ENCODE assay signal across 13 cellular contexts in genomic region chr6:31796993-31797385, GRCh38. TPM values are rescaled to one million over a fixed set of nuclear protein-coding genes. Genes with fewer than 3 reads are reported as not detected.
DNase-seq lines count a peak whose midpoint lies in the region; ATAC-seq and TF ChIP-seq lines count a peak whose summit lies in the region.
"Had no signal": no experiment of that assay in that cellular context is flagged by ENCODE, and none has a peak within 500 bp of the region (broad histone marks: within the 10 kb centered on the region; RNA-seq: fewer than 3 reads in every experiment).

No MANE protein-coding gene starts in this region.

- H3K27me3 ChIP-seq in CD4-positive, CD25-positive, alpha-beta regulatory T cell (ENCODE audit: control insufficient read depth, insufficient read depth, low read length) = no peaks in the 10 kb centered on the region
- H3K27me3 ChIP-seq in MM.1S (replicated peaks; ENCODE audit: insufficient read depth, low read length) (no peaks in the 10 kb centered on the region), neural progenitor cell (no peaks in the 10 kb centered on the region), SK-N-SH (ENCODE audit: insufficient read depth) (no peaks in the 10 kb centered on the region)

- H3K27me3 Mint-ChIP-seq in CD4-positive, CD25-positive, alpha-beta regulatory T cell = no peaks in the 10 kb centered on the region
- no peaks in the 10 kb centered on the region for H3K27me3 Mint-ChIP-seq in central memory CD8-positive, alpha-beta T cell
- H3K27me3 Mint-ChIP-seq in neural progenitor cell (ENCODE audit: insufficient read depth, low read depth) = no peaks in the 10 kb centered on the region
- H3K27me3 Mint-ChIP-seq: stimulated activated naive CD8-positive, alpha-beta T cell treated with anti-CD3 and anti-CD28 coated beads, Interleukin-15, amount 100 ng/mL, for 72 hours had no signal

- intact Hi-C loops in posterior vena cava (cut with DNase I) = loop anchor here (10.0 kb wide), 2 partner anchors 62 to 72 kb away; partner anchors contain the start of genes CLIC1 (in 1 of the 2), DDAH2 (in 1 of the 2), LY6G6C (in 1 of the 2) and MPIG6B (in 1 of the 2)

- no peak overlapping the region for H3K9ac ChIP-seq in MM.1S (ENCODE audit: low read length)
- no peak overlapping the region for H3K9ac ChIP-seq in neural progenitor cell
- H3K9ac ChIP-seq in SK-N-SH = no peak overlapping the region

- DNase-seq in CD4-positive, CD25-positive, alpha-beta regulatory T cell = no peak
- DNase-seq in MM.1S (no peak), neural progenitor cell (ENCODE audit: low spot score) (no peak), SK-N-SH (no peak), dermis blood vessel endothelial cell (no peak), posterior vena cava (ENCODE audit: low spot score) (no peak), ecto neural progenitor cell (ENCODE audit: low spot score) (no peak)
- DNase-seq in central memory CD8-positive, alpha-beta T cell (ENCODE audit: low spot score in 2 of 2) = no peak
- DNase-seq: Caco-2; NCI-H446 treated with DMSO at 0.1 percent for 48 hours; nucleus accumbens; stimulated activated CD4-positive, alpha-beta T cell treated with anti-CD3 and anti-CD28 coated beads, Interleukin-1b, Interleukin-23, amount 100 ng/mL, for 48 hours; stimulated activated naive CD8-positive, alpha-beta T cell treated with anti-CD3 and anti-CD28 coated beads, Interleukin-15, amount 100 ng/mL, for 72 hours had no signal

- H3K4me3 ChIP-seq in CD4-positive, CD25-positive, alpha-beta regulatory T cell (ENCODE audit: low read depth, low read length) = peak overlapping the region; percentile 74
- H3K4me3 ChIP-seq in MM.1S (ENCODE audit: low read length) (no peak overlapping the region), neural progenitor cell (no peak overlapping the region), SK-N-SH (ENCODE audit: low read depth in 2 of 2, low read length in 1 of 2) (no peak overlapping the region)

- CTCF ChIA-PET in SK-N-SH (lab: Yijun Ruan, JAX) = interaction anchor here (1.0 to 2.8 kb wide), 6 partner anchors 9 to 199 kb away, joined by 3 to 37 read pairs (median 10); partner anchors contain the start of genes HSPA1A, HSPA1L, LSM2 and LY6G5B

- peak overlapping the region; percentile 77 to 93 (median 84) for H3K4me3 Mint-ChIP-seq in CD4-positive, CD25-positive, alpha-beta regulatory T cell
- peak overlapping the region; percentile 57 for H3K4me3 Mint-ChIP-seq in central memory CD8-positive, alpha-beta T cell
- peak overlapping the region; percentile 81 for H3K4me3 Mint-ChIP-seq in neural progenitor cell

- H3K4me2 ChIP-seq in MM.1S (ENCODE audit: low read depth, low read length) = no peak overlapping the region
- no peak overlapping the region for H3K4me2 ChIP-seq in neural progenitor cell
- H3K4me2 ChIP-seq in SK-N-SH = no peak overlapping the region

- no peak for TF ChIP-seq EP300 in SK-N-SH (IDR thresholded peaks at IDR 0.05; ENCODE audit: borderline replicate concordance in 1 of 2, low read depth in 1 of 2, low read length in 1 of 2)

- H3K4me1 Mint-ChIP-seq in CD4-positive, CD25-positive, alpha-beta regulatory T cell = peaks cover 4 to 55% (median 28%) of the 10 kb centered on the region in 4 donors
- peaks cover 37% of the 10 kb centered on the region for H3K4me1 Mint-ChIP-seq in central memory CD8-positive, alpha-beta T cell
- H3K4me1 Mint-ChIP-seq in neural progenitor cell = peaks cover 14% of the 10 kb centered on the region

- no peaks in the 10 kb centered on the region for H3K9me3 Mint-ChIP-seq in CD4-positive, CD25-positive, alpha-beta regulatory T cell
- H3K9me3 Mint-ChIP-seq in central memory CD8-positive, alpha-beta T cell = no peaks in the 10 kb centered on the region
- H3K9me3 Mint-ChIP-seq in neural progenitor cell = no peaks in the 10 kb centered on the region
- H3K9me3 Mint-ChIP-seq: stimulated activated naive CD8-positive, alpha-beta T cell treated with anti-CD3 and anti-CD28 coated beads, Interleukin-15, amount 100 ng/mL, for 72 hours had no signal

- no peak overlapping the region for H2AFZ ChIP-seq in MM.1S (ENCODE audit: low read length)
- no peak overlapping the region for H2AFZ ChIP-seq in neural progenitor cell (replicated peaks)
- H2AFZ ChIP-seq in SK-N-SH (ENCODE audit: low read depth) = no peak overlapping the region

- no peaks in the 10 kb centered on the region for H4K20me1 ChIP-seq in MM.1S (ENCODE audit: insufficient read depth, low read length)
- H4K20me1 ChIP-seq in neural progenitor cell (ENCODE audit: low read depth) = no peaks in the 10 kb centered on the region
- H4K20me1 ChIP-seq in SK-N-SH (ENCODE audit: insufficient read depth) = no peaks in the 10 kb centered on the region

- POLR2A ChIA-PET in SK-N-SH (lab: Yijun Ruan, JAX) = interaction anchor here (1.4 to 1.5 kb wide), 2 partner anchors 10 to 18 kb away, joined by 7 read pairs; partner anchors contain the start of genes HSPA1A, HSPA1L and LSM2

- H3K4me1 ChIP-seq in CD4-positive, CD25-positive, alpha-beta regulatory T cell (ENCODE audit: control insufficient read depth, insufficient read depth, low read length, poor library complexity, severe bottlenecking) = peaks cover 41% of the 10 kb centered on the region
- H3K4me1 ChIP-seq in MM.1S (ENCODE audit: low read length) (peaks cover 7% of the 10 kb centered on the region), neural progenitor cell (peaks cover 7% of the 10 kb centered on the region), SK-N-SH (ENCODE audit: control insufficient read depth in 1 of 2, insufficient read depth in 2 of 2, low read depth in 1 of 2, low read length in 1 of 2) (peaks cover 3 to 12% of the 10 kb centered on the region in 2 experiments; a peak in 3 of 4 replicates)

- peaks cover 3% of the 10 kb centered on the region for H3K36me3 ChIP-seq in CD4-positive, CD25-positive, alpha-beta regulatory T cell (ENCODE audit: control insufficient read depth, insufficient read depth, low read length)
- H3K36me3 ChIP-seq in MM.1S (replicated peaks; ENCODE audit: insufficient read depth, low read length) (no peaks in the 10 kb centered on the region), neural progenitor cell (no peaks in the 10 kb centered on the region), SK-N-SH (replicated peaks in 1 of 2; ENCODE audit: control insufficient read depth in 1 of 2, insufficient read depth in 2 of 2, low read length in 1 of 2) (peaks cover 8 to 14% of the 10 kb centered on the region in 2 experiments)

- H3K9me2 ChIP-seq in MM.1S (replicated peaks; ENCODE audit: insufficient read depth, low read length) (no peaks in the 10 kb centered on the region), SK-N-SH (no peaks in the 10 kb centered on the region)

- H3K36me3 Mint-ChIP-seq in CD4-positive, CD25-positive, alpha-beta regulatory T cell = peaks cover 7% of the 10 kb centered on the region
- H3K36me3 Mint-ChIP-seq in central memory CD8-positive, alpha-beta T cell (ENCODE audit: insufficient read depth) = peaks cover 9% of the 10 kb centered on the region
- peaks cover 9% of the 10 kb centered on the region for H3K36me3 Mint-ChIP-seq in neural progenitor cell

- no peak for ATAC-seq in CD4-positive, CD25-positive, alpha-beta regulatory T cell (ENCODE audit: low read depth in 2 of 2)
- ATAC-seq in central memory CD8-positive, alpha-beta T cell (replicated peaks; ENCODE audit: extremely low read depth, poor library complexity, severe bottlenecking) = no peak
- ATAC-seq: stimulated activated naive CD8-positive, alpha-beta T cell treated with anti-CD3 and anti-CD28 coated beads, Interleukin-15, amount 100 ng/mL, for 72 hours had no signal

- peak overlapping the region; percentile 94 to 95 (median 95) for H3K27ac Mint-ChIP-seq in CD4-positive, CD25-positive, alpha-beta regulatory T cell
- H3K27ac Mint-ChIP-seq in central memory CD8-positive, alpha-beta T cell (ENCODE audit: low read depth) = peak overlapping the region; percentile 98
- no peak overlapping the region for H3K27ac Mint-ChIP-seq in neural progenitor cell

- H3F3A ChIP-seq in MM.1S (ENCODE audit: insufficient read depth, low read length) = peaks cover 21% of the 10 kb centered on the region
- peaks cover 36% of the 10 kb centered on the region for H3F3A ChIP-seq in neural progenitor cell (ENCODE audit: low read depth)
- peaks cover 20% of the 10 kb centered on the region for H3F3A ChIP-seq in SK-N-SH (replicated peaks; ENCODE audit: insufficient read depth)

- H3K27ac ChIP-seq in CD4-positive, CD25-positive, alpha-beta regulatory T cell (ENCODE audit: insufficient read depth, low read length, poor library complexity, severe bottlenecking) = peak overlapping the region; percentile 90
- H3K27ac ChIP-seq in MM.1S (ENCODE audit: low read length) (peak overlapping the region; percentile 5; the same call in 1 of the 2 replicates), neural progenitor cell (no peak overlapping the region), SK-N-SH (ENCODE audit: low read depth in 2 of 2, low read length in 1 of 2) (peak overlapping the region in 1 of 2 experiments; percentile 1; a peak in 1 of 4 replicates)

- 92% methylated on average over 2 of the region's 2 CpGs for WGBS in SK-N-SH (ENCODE audit: low lambda C conversion rate)

- no peaks in the 10 kb centered on the region for H3K9me3 ChIP-seq in CD4-positive, CD25-positive, alpha-beta regulatory T cell (ENCODE audit: control insufficient read depth in 2 of 2, low read length in 2 of 2)
- H3K9me3 ChIP-seq in MM.1S (replicated peaks; ENCODE audit: insufficient read depth, low read length) (no peaks in the 10 kb centered on the region), neural progenitor cell (ENCODE audit: low read depth) (no peaks in the 10 kb centered on the region), SK-N-SH (no peaks in the 10 kb centered on the region)
- H3K9me3 ChIP-seq: Caco-2 had no signal

- no peak for TF ChIP-seq RAD21 in SK-N-SH (IDR thresholded peaks at IDR 0.05; ENCODE audit: low read length)

- H3K79me2 ChIP-seq in MM.1S (ENCODE audit: low read length) (peaks cover 40% of the 10 kb centered on the region), neural progenitor cell (ENCODE audit: low read depth) (peaks cover 47% of the 10 kb centered on the region), SK-N-SH (ENCODE audit: insufficient read depth) (peaks cover 39% of the 10 kb centered on the region)

- TF ChIP-seq CTCF in MM.1S (IDR thresholded peaks at IDR 0.05; ENCODE audit: low read length) (no peak), neural progenitor cell (IDR thresholded peaks at IDR 0.05) (no peak), SK-N-SH (IDR thresholded peaks at IDR 0.05) (no peak)

RNA-seq across cellular contexts. Expression of gene VARS1, which starts 1.4 kb away (rescaled TPM):
- 63.4 TPM for total RNA-seq in CD4-positive, CD25-positive, alpha-beta regulatory T cell
- 10 to 100 TPM; 27.1 to 45.1 (median 29.9) TPM for polyA plus RNA-seq in CD4-positive, CD25-positive, alpha-beta regulatory T cell
- total RNA-seq in neural progenitor cell (ENCODE audit: low replicate concordance) = 34.1 and 66.8 TPM in 2 replicates
- polyA plus RNA-seq in SK-N-SH (2012; rRNA removed) = 22.2 and 35.1 TPM in 2 replicates
- polyA plus RNA-seq in SK-N-SH (2012; cell fraction: cytosol; rRNA removed) = 13.7 and 19.2 TPM in 2 replicates
- polyA plus RNA-seq in SK-N-SH (2012; cell fraction: nucleus; rRNA removed) = 98.2 and 118 TPM in 2 replicates
- total RNA-seq in dermis blood vessel endothelial cell = 39.7 and 116 TPM in 2 replicates
- 10 to 100 TPM; 49.0 to 60.8 TPM for total RNA-seq in posterior vena cava

RNA-seq across cellular contexts. Expression of gene LSM2, which starts 9.8 kb away (rescaled TPM):
- total RNA-seq in CD4-positive, CD25-positive, alpha-beta regulatory T cell = 29.3 TPM
- 100 to 1,000 TPM in 1 of 4 donors, 10 to 100 TPM in 3; 80.0 to 122 (median 87.5) TPM for polyA plus RNA-seq in CD4-positive, CD25-positive, alpha-beta regulatory T cell
- total RNA-seq in neural progenitor cell (ENCODE audit: low replicate concordance) (105 and 125 TPM in 2 replicates), dermis blood vessel endothelial cell (32.0 and 36.9 TPM in 2 replicates), posterior vena cava (10 to 100 TPM; 38.7 to 39.7 TPM)
- 47.8 and 79.1 TPM in 2 replicates for polyA plus RNA-seq in SK-N-SH (2012; rRNA removed)
- polyA plus RNA-seq in SK-N-SH (2012; cell fraction: cytosol; rRNA removed) = 55.5 and 67.6 TPM in 2 replicates
- polyA plus RNA-seq in SK-N-SH (2012; cell fraction: nucleus; rRNA removed) = 18.5 and 22.9 TPM in 2 replicates

RNA-seq across cellular contexts. Expression of gene HSPA1L, which starts 18.1 kb away (rescaled TPM):
- total RNA-seq in CD4-positive, CD25-positive, alpha-beta regulatory T cell = 5.5 TPM
- polyA plus RNA-seq in CD4-positive, CD25-positive, alpha-beta regulatory T cell = 1 to 10 TPM; 2.2 to 4.2 (median 3.5) TPM
- 0.49 and 1.2 TPM in 2 replicates for total RNA-seq in neural progenitor cell (ENCODE audit: low replicate concordance)
- 0.69 and 0.83 TPM in 2 replicates for polyA plus RNA-seq in SK-N-SH (2012; rRNA removed)
- polyA plus RNA-seq in SK-N-SH (2012; cell fraction: cytosol; rRNA removed) = 0.79 and 0.85 TPM in 2 replicates
- 0.39 and 0.54 TPM in 2 replicates for polyA plus RNA-seq in SK-N-SH (2012; cell fraction: nucleus; rRNA removed)
- 0.51 and 0.85 TPM in 2 replicates for total RNA-seq in dermis blood vessel endothelial cell
- total RNA-seq in posterior vena cava = 1 to 10 TPM; 1.4 to 1.7 TPM

RNA-seq across cellular contexts. Expression of gene HSPA1A, which starts 18.4 kb away (rescaled TPM):
- 30.6 TPM for total RNA-seq in CD4-positive, CD25-positive, alpha-beta regulatory T cell
- polyA plus RNA-seq in CD4-positive, CD25-positive, alpha-beta regulatory T cell = 10 to 100 TPM; 65.7 to 93.0 (median 80.5) TPM
- total RNA-seq in neural progenitor cell (ENCODE audit: low replicate concordance) = 36.0 and 84.3 TPM in 2 replicates
- 71.1 and 119 TPM in 2 replicates for polyA plus RNA-seq in SK-N-SH (2012; rRNA removed)
- 53.6 and 67.5 TPM in 2 replicates for polyA plus RNA-seq in SK-N-SH (2012; cell fraction: cytosol; rRNA removed)
- 83.3 and 95.8 TPM in 2 replicates for polyA plus RNA-seq in SK-N-SH (2012; cell fraction: nucleus; rRNA removed)
- total RNA-seq in dermis blood vessel endothelial cell = 139 and 155 TPM in 2 replicates
- 100 to 1,000 TPM; 157 to 187 TPM for total RNA-seq in posterior vena cava

RNA-seq across cellular contexts. Expression of gene VWA7, which starts 19.9 kb away (rescaled TPM):
- 6.8 TPM for total RNA-seq in CD4-positive, CD25-positive, alpha-beta regulatory T cell
- 1 to 10 TPM in 3 of 4 donors, under 1 TPM in 1; 0.91 to 1.2 (median 1.2) TPM for polyA plus RNA-seq in CD4-positive, CD25-positive, alpha-beta regulatory T cell
- total RNA-seq in neural progenitor cell (ENCODE audit: low replicate concordance) (0.15 and 0.34 TPM in 2 replicates), dermis blood vessel endothelial cell (0.05 and 0.34 TPM in 2 replicates), posterior vena cava (under 1 TPM; 0.37 to 0.48 TPM)
- 0.45 and 0.56 TPM in 2 replicates for polyA plus RNA-seq in SK-N-SH (2012; rRNA removed)
- polyA plus RNA-seq in SK-N-SH (2012; cell fraction: cytosol; rRNA removed) = 0.33 and 0.71 TPM in 2 replicates
- polyA plus RNA-seq in SK-N-SH (2012; cell fraction: nucleus; rRNA removed) = 3.3 and 3.5 TPM in 2 replicates
